ENCODE assay signal across 11 cellular contexts in genomic region chr12:56450241-56450640, GRCh38. TPM values are rescaled to one million over a fixed set of nuclear protein-coding genes. Genes with fewer than 3 reads are reported as not detected.
DNase-seq lines count a peak whose midpoint lies in the region; ATAC-seq, FAIRE-seq and TF ChIP-seq lines count a peak whose summit lies in the region.
"Had no signal": no experiment of that assay in that cellular context is flagged by ENCODE, and none has a peak within 500 bp of the region (broad histone marks: within the 10 kb centered on the region; RNA-seq: fewer than 3 reads in every experiment).

No MANE protein-coding gene starts in this region.

- H3K9me3 Mint-ChIP-seq in HFFc6 (no peaks in the 10 kb centered on the region), WTC11 (peaks cover 8% of the 10 kb centered on the region; the same call in 1 of the 2 replicates), naive B cell (no peaks in the 10 kb centered on the region)

- no peak overlapping the region for H3K4me3 ChIP-seq in BE2C (ENCODE audit: low read depth, low read length)

- no peak overlapping the region for H3K27ac Mint-ChIP-seq in HFFc6
- H3K27ac Mint-ChIP-seq in WTC11: no peak overlapping the region
- H3K27ac Mint-ChIP-seq in naive B cell: peak overlapping the region in 4 of 6 donors; percentile 5 to 98 (median 96)

- no peaks in the 10 kb centered on the region; the same call in 1 of the 2 replicates for H3K4me1 ChIP-seq in BE2C

- FAIRE-seq in GM12891 (lab: Jason Lieb, UNC): no peak

- H3K36me3 Mint-ChIP-seq in HFFc6 (ENCODE audit: low read depth): peaks cover 19% of the 10 kb centered on the region; the same call in 1 of the 2 replicates
- peaks cover 15% of the 10 kb centered on the region for H3K36me3 Mint-ChIP-seq in WTC11
- no peaks in the 10 kb centered on the region for H3K36me3 Mint-ChIP-seq in naive B cell

- H3K4me3 Mint-ChIP-seq in HFFc6: peak overlapping the region; percentile 95; the same call in 1 of the 2 replicates
- peak overlapping the region; percentile 82; the same call in 1 of the 2 replicates for H3K4me3 Mint-ChIP-seq in WTC11
- peak overlapping the region; percentile 15 to 95 (median 95) for H3K4me3 Mint-ChIP-seq in naive B cell

- CTCF ChIA-PET in WTC11 (lab: Charles Lee): interaction anchor here (0.6 to 3.5 kb wide), 11 partner anchors 9 to 1133 kb away, joined by 3 to 35 read pairs (median 5); partner anchors contain the start of genes CNPY2, ESYT1 and STAT2

- H3K36me3 ChIP-seq in BE2C: no peaks in the 10 kb centered on the region

- POLR2A ChIA-PET in WTC11 (lab: Charles Lee): interaction anchor here (1.0 to 3.1 kb wide), 3 partner anchors 10 to 261 kb away, joined by 4 to 15 read pairs (median 4); partner anchors contain the start of genes RNF41 and SMARCC2

- H3K27me3 Mint-ChIP-seq in HFFc6 (ENCODE audit: insufficient read depth): peaks cover 14% of the 10 kb centered on the region
- peaks cover 10% of the 10 kb centered on the region for H3K27me3 Mint-ChIP-seq in WTC11 (ENCODE audit: low read depth)
- H3K27me3 Mint-ChIP-seq in naive B cell: no peaks in the 10 kb centered on the region

- TF ChIP-seq CTCF in HFFc6 (IDR thresholded peaks at IDR 0.05) (no peak), WTC11 (IDR thresholded peaks at IDR 0.05) (no peak), BE2C (IDR thresholded peaks at IDR 0.05; ENCODE audit: low read depth, low read length) (no peak)

- H3K27me3 ChIP-seq in BE2C: no peaks in the 10 kb centered on the region

- DNase-seq in DMS 273 (lab: John Stamatoyannopoulos, UW; ENCODE audit: unreplicated experiment) (peak; percentile 51), DMS 273 treated with DMSO at 0.1 percent for 48 hours (lab: John Stamatoyannopoulos, UW) (no peak), HFFc6 (no peak), WTC11 (ENCODE audit: low spot score) (no peak), naive B cell (no peak), BE2C (no peak), GM12891 (ENCODE audit: insufficient read length, low spot score) (no peak)
- DNase-seq: NCI-H1436 treated with DMSO at 0.1 percent for 48 hours had no signal

- H3K9me3 ChIP-seq in BE2C: no peaks in the 10 kb centered on the region

- TF ChIP-seq POLR2A in GM12891 (IDR thresholded peaks at IDR 0.05; ENCODE audit: low read depth, low read length): no peak

- ATAC-seq in WTC11: no peak
- ATAC-seq in naive B cell (ENCODE audit: low read depth in 2 of 2): no peak
- no peak for ATAC-seq in HG03342 (IDR thresholded peaks at IDR 0.05; ENCODE audit: unreplicated experiment)

- H3K4me1 Mint-ChIP-seq in HFFc6 (ENCODE audit: low read depth) (peaks cover 22% of the 10 kb centered on the region), WTC11 (peaks cover 34% of the 10 kb centered on the region), naive B cell (peaks cover 24 to 39% (median 27%) of the 10 kb centered on the region in 3 donors)

TF ChIP-seq in WTC11, 78 proteins besides CTCF, POLR2A, EP300 and RAD21 (continues in another document):
- no peak for TF ChIP-seq MXD4 (CRISPR knock-in tag; IDR thresholded peaks at IDR 0.05; ENCODE audit: borderline replicate concordance)
- TF ChIP-seq ETV6 (CRISPR knock-in tag; IDR thresholded peaks at IDR 0.05): no peak
- TF ChIP-seq CBFB (CRISPR knock-in tag; IDR thresholded peaks at IDR 0.05; ENCODE audit: low read depth): no peak
- no peak for TF ChIP-seq CREB1 (CRISPR knock-in tag; IDR thresholded peaks at IDR 0.05)
- no peak for TF ChIP-seq ESRRA (CRISPR knock-in tag; IDR thresholded peaks at IDR 0.05; ENCODE audit: borderline replicate concordance)
- no peak for TF ChIP-seq PREB (CRISPR knock-in tag; IDR thresholded peaks at IDR 0.05; ENCODE audit: borderline replicate concordance)
- no peak for TF ChIP-seq KAT7 (CRISPR knock-in tag; IDR thresholded peaks at IDR 0.05; ENCODE audit: borderline replicate concordance)
- TF ChIP-seq IRF1 (CRISPR knock-in tag; IDR thresholded peaks at IDR 0.05): no peak
- no peak for TF ChIP-seq ELF4 (CRISPR knock-in tag; IDR thresholded peaks at IDR 0.05; ENCODE audit: low read depth)

TF ChIP-seq in GM12891, 5 proteins besides CTCF, POLR2A, EP300 and RAD21:
- TF ChIP-seq TAF1 (IDR thresholded peaks at IDR 0.05; ENCODE audit: low read depth, low read length): no peak
- TF ChIP-seq POU2F2 (IDR thresholded peaks at IDR 0.05; ENCODE audit: low read depth, low read length): no peak
- no peak for TF ChIP-seq PAX5 (IDR thresholded peaks at IDR 0.05; ENCODE audit: insufficient read depth, low read length, severe bottlenecking)
- TF ChIP-seq POLR2AphosphoS5 (IDR thresholded peaks at IDR 0.05; ENCODE audit: low read depth, low read length): no peak
- TF ChIP-seq SPI1 (IDR thresholded peaks at IDR 0.05; ENCODE audit: low read depth, low read length): no peak

RNA-seq across cellular contexts. Expression of gene TIMELESS, which starts 1.0 kb away (rescaled TPM):
- 10 to 100 TPM; 10.4 to 23.1 (median 21.3) TPM for total RNA-seq in HFFc6 (2021; fragmentation: NEBNext Ultra II Directional; extraction: Animal tissue kit (Norgen Biotek cat#: 25700))
- total RNA-seq in WTC11 (2021): 60.9 to 67.1 TPM (median 64.9 TPM) in 3 replicates
- 10 to 100 TPM; 16.8 to 30.5 (median 25.8) TPM for polyA plus RNA-seq in naive B cell (ENCODE audit: low read depth in 6 of 6)
- 5.6 TPM for polyA plus RNA-seq in BE2C (2012; ENCODE audit: insufficient read depth, insufficient read length, low read depth)
- 19.3 TPM for polyA plus RNA-seq in GM12891 (2012; ENCODE audit: low read depth, missing spikeins)

RNA-seq across cellular contexts. Expression of gene MIP, which starts 4.2 kb away (rescaled TPM):
- under 1 TPM in 1 of 6 experiments, not detected in 5; 0.28 TPM for total RNA-seq in HFFc6 (2021; fragmentation: NEBNext Ultra II Directional; extraction: Animal tissue kit (Norgen Biotek cat#: 25700))
- not detected in 3 replicates for total RNA-seq in WTC11 (2021)
- not detected for polyA plus RNA-seq in naive B cell (ENCODE audit: low read depth in 6 of 6)
- polyA plus RNA-seq in BE2C (2012; ENCODE audit: insufficient read depth, insufficient read length, low read depth): not detected
- polyA plus RNA-seq in GM12891 (2012; ENCODE audit: low read depth, missing spikeins): 0.05 TPM
- total RNA-seq: activated CD8-positive, alpha-beta memory T cell treated with anti-CD3 and anti-CD28 coated beads for 36 hours; smooth muscle cell had no signal
- polyA plus RNA-seq: smooth muscle cell had no signal

RNA-seq across cellular contexts. Expression of gene SPRYD4, which starts 18.1 kb away (rescaled TPM):
- 1 to 10 TPM; 2.4 to 2.9 (median 2.5) TPM for total RNA-seq in HFFc6 (2021; fragmentation: NEBNext Ultra II Directional; extraction: Animal tissue kit (Norgen Biotek cat#: 25700))
- 2.8 to 4.2 TPM (median 3.1 TPM) in 3 replicates for total RNA-seq in WTC11 (2021)
- polyA plus RNA-seq in naive B cell (ENCODE audit: low read depth in 6 of 6): 1 to 10 TPM in 5 of 6 donors, under 1 TPM in 1; 0.59 to 2.6 (median 2.0) TPM
- polyA plus RNA-seq in BE2C (2012; ENCODE audit: insufficient read depth, insufficient read length, low read depth): 3.3 TPM
- polyA plus RNA-seq in GM12891 (2012; ENCODE audit: low read depth, missing spikeins): 1.8 TPM

RNA-seq across cellular contexts. Expression of gene GLS2, which starts 37.7 kb away (rescaled TPM):
- not detected for total RNA-seq in HFFc6 (2021; fragmentation: NEBNext Ultra II Directional; extraction: Animal tissue kit (Norgen Biotek cat#: 25700))
- 14.8 to 17.2 TPM (median 15.9 TPM) in 3 replicates for total RNA-seq in WTC11 (2021)
- polyA plus RNA-seq in naive B cell (ENCODE audit: low read depth in 6 of 6): 1 to 10 TPM in 3 of 6 donors, under 1 TPM in 2, not detected in 1; 0.95 to 1.9 (median 1.6) TPM
- polyA plus RNA-seq in BE2C (2012; ENCODE audit: insufficient read depth, insufficient read length, low read depth): not detected
- polyA plus RNA-seq in GM12891 (2012; ENCODE audit: low read depth, missing spikeins): 3.4 TPM

Comparison
In these comparisons a context has a peak if more than half of its experiments do, and no peak if none do; other contexts are left out.
1. H3K27ac Mint-ChIP-seq: peak in naive B cell (4 of 6); none in HFFc6 (single experiment) and WTC11 (single experiment).
2. Peak in every context shown above with its lines, with median percentiles within 50 percentile points of each other: H3K4me3 Mint-ChIP-seq.